8 cellular contexts compared by ENCODE assay signal in the genomic region with DNA sequence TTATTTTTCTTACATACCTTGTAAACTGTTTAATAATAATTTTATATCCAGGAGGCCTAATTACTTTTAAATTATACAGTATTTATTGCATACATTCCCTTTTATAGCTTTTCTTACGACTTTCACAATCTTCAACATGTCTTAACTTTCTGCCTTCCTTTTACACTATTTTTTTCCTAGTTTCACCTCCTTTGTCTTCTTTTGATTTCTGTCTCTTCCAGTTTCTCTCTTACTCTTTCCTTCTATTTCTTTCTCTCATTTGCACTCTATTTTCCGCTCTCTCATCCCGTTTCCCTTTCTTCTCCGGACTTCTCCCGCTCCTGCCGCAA. TPM values are rescaled to one million over a fixed set of nuclear protein-coding genes. Genes with fewer than 3 reads are reported as not detected.
A peak's percentile ranks its signal among the peaks of the same experiment; 100 is the strongest.
DNase-seq lines count a peak whose midpoint lies in the region; ATAC-seq and TF ChIP-seq lines count a peak whose summit lies in the region.

No MANE protein-coding gene starts in this region.

- ATAC-seq in body of pancreas: no peak
- no peak for ATAC-seq in GM21825 (IDR thresholded peaks at IDR 0.05; ENCODE audit: unreplicated experiment)
- no peak for ATAC-seq in GM21723 (IDR thresholded peaks at IDR 0.05; ENCODE audit: unreplicated experiment)

- TF ChIP-seq CTCF in body of pancreas (IDR thresholded peaks at IDR 0.05) (no peak), stomach (IDR thresholded peaks at IDR 0.05) (no peak)

- H3K27me3 ChIP-seq in body of pancreas: no peaks in the 10 kb centered on the region
- no peaks in the 10 kb centered on the region for H3K27me3 ChIP-seq in layer of hippocampus (ENCODE audit: control insufficient read depth, insufficient read depth, low read length)
- no peaks in the 10 kb centered on the region for H3K27me3 ChIP-seq in stomach

- no peaks in the 10 kb centered on the region for H3K9me3 ChIP-seq in body of pancreas
- H3K9me3 ChIP-seq in stomach: no peaks in the 10 kb centered on the region

- DNase-seq in NCI-H2029 treated with DMSO at 0.1 percent for 48 hours (lab: John Stamatoyannopoulos, UW): peak; percentile 20
- no peak for DNase-seq in NCI-H2029 (lab: John Stamatoyannopoulos, UW)
- no peak for DNase-seq in body of pancreas
- no peak for DNase-seq in stomach
- DNase-seq in superior temporal gyrus (ENCODE audit: extremely low spot score): no peak

- H3K36me3 ChIP-seq in body of pancreas (replicated peaks in 1 of 2; ENCODE audit: insufficient read depth in 1 of 2, low read depth in 2 of 2) (peaks cover 0 to 2% of the 10 kb centered on the region in 2 donors), stomach (peaks cover 8 to 24% (median 22%) of the 10 kb centered on the region in 4 donors)

- no peak for TF ChIP-seq POLR2A in body of pancreas (IDR thresholded peaks at IDR 0.05)
- no peak for TF ChIP-seq POLR2A in stomach (IDR thresholded peaks at IDR 0.05)

- WGBS in body of pancreas, 2 donors: 24 to 48% methylated on average over 6 of the region's 6 CpGs
- 3 to 19% (median 10%) methylated on average over 6 of the region's 6 CpGs for WGBS in stomach, 5 donors

- H3K4me3 ChIP-seq in body of pancreas: peak overlapping the region in 1 of 2 donors; percentile 13
- H3K4me3 ChIP-seq in stomach: peak overlapping the region; percentile 45 to 55 (median 50)

- intact Hi-C loops in body of pancreas (cut with DNase I) (no loop called here), stomach (cut with DNase I; ENCODE audit: low total_unique reads) (no loop called here)

- H3K4me1 ChIP-seq in body of pancreas: peaks cover 15% of the 10 kb centered on the region
- H3K4me1 ChIP-seq in stomach: peaks cover 23 to 97% (median 62%) of the 10 kb centered on the region in 4 donors

- H3K27ac ChIP-seq in body of pancreas: peak overlapping the region in 3 of 4 donors; percentile 66 to 86 (median 68)
- H3K27ac ChIP-seq in layer of hippocampus (ENCODE audit: low read depth, low read length): peak overlapping the region; percentile 46
- H3K27ac ChIP-seq in stomach: peak overlapping the region; percentile 85 to 98 (median 89)

- no peak for TF ChIP-seq EP300 in stomach (IDR thresholded peaks at IDR 0.05)

RNA-seq across cellular contexts. Expression of a gene that starts 11.5 kb away (rescaled TPM):
- total RNA-seq in body of pancreas (10 to 100 TPM in 1 of 2 donors, 1 to 10 TPM in 1; 9.6 to 71.5 TPM), stomach (10 to 100 TPM; 17.7 to 84.4 (median 69.4) TPM)
- 10 to 100 TPM in 2 of 3 donors, 1 to 10 TPM in 1; 9.6 to 15.5 (median 11.8) TPM for polyA plus RNA-seq in stomach

RNA-seq across cellular contexts. Expression of a gene that starts 26.9 kb away (rescaled TPM):
- total RNA-seq in body of pancreas (10 to 100 TPM; 18.7 to 36.6 TPM), stomach (10 to 100 TPM in 4 of 5 donors, not detected in 1; 10.4 to 60.6 (median 18.4) TPM)
- 1 to 10 TPM; 3.0 to 5.2 (median 3.4) TPM for polyA plus RNA-seq in stomach

RNA-seq across cellular contexts. Expression of a gene that starts 33.8 kb away (rescaled TPM):
- total RNA-seq in body of pancreas: 10 to 100 TPM in 1 of 2 donors, 1 to 10 TPM in 1; 4.2 to 33.6 TPM
- 10 to 100 TPM in 2 of 5 donors, 1 to 10 TPM in 2, not detected in 1; 7.5 to 46.4 (median 13.0) TPM for total RNA-seq in stomach
- polyA plus RNA-seq in stomach: 1 to 10 TPM; 5.5 to 7.2 (median 5.7) TPM

RNA-seq across cellular contexts. Expression of a gene that starts 46.4 kb away (rescaled TPM):
- total RNA-seq in body of pancreas (10 to 100 TPM; 13.7 to 20.1 TPM), stomach (10 to 100 TPM; 18.0 to 52.7 (median 26.4) TPM)
- polyA plus RNA-seq in stomach: 10 to 100 TPM in 1 of 3 donors, 1 to 10 TPM in 2; 2.7 to 14.5 (median 4.4) TPM

RNA-seq across cellular contexts. Expression of a gene that starts 56.6 kb away (rescaled TPM):
- total RNA-seq in body of pancreas (1 to 10 TPM; 4.3 to 8.8 TPM), stomach (10 to 100 TPM; 11.1 to 72.0 (median 27.7) TPM)
- polyA plus RNA-seq in stomach: 1 to 10 TPM; 1.9 to 4.4 (median 2.9) TPM
